In the genomic region with DNA sequence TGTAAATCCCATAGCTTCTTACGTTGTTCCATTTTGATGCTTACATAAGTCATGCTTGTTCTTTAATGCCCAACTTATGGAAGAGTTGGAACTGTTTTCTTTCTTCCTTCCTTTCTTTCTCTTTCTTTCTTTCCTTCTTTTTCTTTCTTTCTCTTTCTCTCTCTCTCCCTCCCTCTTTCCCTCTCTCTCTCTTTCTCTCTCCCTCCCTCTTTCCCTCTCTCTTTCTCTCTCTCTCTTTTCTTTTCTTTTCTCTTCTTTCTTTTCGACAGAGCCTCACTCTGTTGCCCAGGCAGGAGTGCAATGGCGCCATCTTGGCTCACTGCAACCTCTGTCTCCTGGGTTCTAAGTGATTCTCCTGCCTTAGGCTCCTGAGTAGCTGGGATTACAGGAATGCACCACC, we compare ENCODE assay signal across 39 cellular contexts. TPM values are rescaled to one million over a fixed set of nuclear protein-coding genes. Genes with fewer than 3 reads are reported as not detected.
"Had no signal": no experiment of that assay in that cellular context is flagged by ENCODE, and none has a peak within 500 bp of the region (broad histone marks: within the 10 kb centered on the region; RNA-seq: fewer than 3 reads in every experiment).

No MANE protein-coding gene starts in this region.

- ATAC-seq: activated CD4-positive, alpha-beta T cell treated with anti-CD3 and anti-CD28 coated beads for 36 hours; activated CD8-positive, alpha-beta memory T cell treated with anti-CD3 and anti-CD28 coated beads, Interleukin-2, amount 10 ng/mL, durations not matched to agents 7 days and 5 days; activated CD8-positive, alpha-beta T cell treated with anti-CD3 and anti-CD28 coated beads, Interleukin-2, amount 10 ng/mL, durations not matched to agents 7 days and 5 days; activated T-cell treated with anti-CD3 and anti-CD28 coated beads, Interleukin-2, amount 50 U/mL, for 72 hours; effector memory CD8-positive, alpha-beta T cell; gastroesophageal sphincter; heart right ventricle had no signal

- H3K27ac Mint-ChIP-seq: activated B cell treated with CpG ODN at 0.5 μM for 24 hours; activated CD4-positive, alpha-beta memory T cell treated with anti-CD3 and anti-CD28 coated beads for 36 hours; activated CD4-positive, alpha-beta T cell treated with anti-CD3 and anti-CD28 coated beads for 36 hours; activated CD4-positive, alpha-beta T cell treated with anti-CD3 and anti-CD28 coated beads, Interleukin-2, amount 10 ng/mL, durations not matched to agents 24 days and 14 days; activated CD8-positive, alpha-beta memory T cell treated with anti-CD3 and anti-CD28 coated beads, Interleukin-2, amount 10 ng/mL, durations not matched to agents 7 days and 5 days; activated CD8-positive, alpha-beta T cell treated with anti-CD3 and anti-CD28 coated beads, Interleukin-2, amount 10 ng/mL, durations not matched to agents 7 days and 5 days; activated naive CD8-positive, alpha-beta T cell; activated T-cell treated with anti-CD3 and anti-CD28 coated beads, Interleukin-2, amount 50 U/mL, for 72 hours; dendritic cell treated with granulocyte-macrophage colony-stimulating factor and Interleukin-4, amounts not matched to agents 40 ng/mL and 50 ng/mL, for 4 days; effector memory CD8-positive, alpha-beta T cell had no signal

- H3K9me3 ChIP-seq: esophagus squamous epithelium, gastroesophageal sphincter, heart right ventricle had no signal

- DNase-seq: activated B cell treated with CpG ODN at 0.5 μM for 24 hours; activated CD4-positive, alpha-beta memory T cell treated with anti-CD3 and anti-CD28 coated beads for 36 hours; activated CD4-positive, alpha-beta T cell treated with anti-CD3 and anti-CD28 coated beads for 36 hours; activated CD4-positive, alpha-beta T cell treated with anti-CD3 and anti-CD28 coated beads, Interleukin-2, amount 10 ng/mL, durations not matched to agents 24 days and 14 days; activated CD4-positive, CD25-positive, alpha-beta regulatory T cell treated with anti-CD3 and anti-CD28 coated beads, Interleukin-2, amount 50 U/mL, for 72 hours; activated CD8-positive, alpha-beta memory T cell treated with anti-CD3 and anti-CD28 coated beads, Interleukin-2, amount 10 ng/mL, durations not matched to agents 7 days and 5 days; activated CD8-positive, alpha-beta memory T cell treated with anti-CD3 and anti-CD28 coated beads, Interleukin-2, amount 50 U/mL, for 4 hours; activated CD8-positive, alpha-beta T cell treated with anti-CD3 and anti-CD28 coated beads, Interleukin-2, amount 10 ng/mL, durations not matched to agents 7 days and 5 days; activated gamma-delta T cell; activated naive CD4-positive, alpha-beta T cell; activated naive CD4-positive, alpha-beta T cell treated with anti-CD3 and anti-CD28 coated beads, Interleukin-2, amount 50 U/mL, for 16 hours; activated T-cell treated with anti-CD3 and anti-CD28 coated beads, Interleukin-2, amount 50 U/mL, for 1 hour; activated T-cell treated with anti-CD3 and anti-CD28 coated beads, Interleukin-2, amount 50 U/mL, for 72 hours; amniotic stem cell; anterior cingulate cortex; brain microvascular endothelial cell; effector CD4-positive, alpha-beta T cell; effector memory CD8-positive, alpha-beta T cell; esophagus squamous epithelium; foreskin melanocyte; heart right ventricle; T-helper 2 cell had no signal

- H3K36me3 Mint-ChIP-seq: activated CD4-positive, alpha-beta memory T cell treated with anti-CD3 and anti-CD28 coated beads for 36 hours; activated CD8-positive, alpha-beta memory T cell treated with anti-CD3 and anti-CD28 coated beads, Interleukin-2, amount 10 ng/mL, durations not matched to agents 7 days and 5 days; activated naive CD8-positive, alpha-beta T cell had no signal

- H3K4me3 Mint-ChIP-seq: activated B cell treated with CpG ODN at 0.5 μM for 24 hours; activated CD4-positive, alpha-beta memory T cell treated with anti-CD3 and anti-CD28 coated beads for 36 hours; activated CD4-positive, alpha-beta T cell treated with anti-CD3 and anti-CD28 coated beads for 36 hours; activated CD4-positive, alpha-beta T cell treated with anti-CD3 and anti-CD28 coated beads, Interleukin-2, amount 10 ng/mL, durations not matched to agents 24 days and 14 days; activated CD8-positive, alpha-beta memory T cell treated with anti-CD3 and anti-CD28 coated beads, Interleukin-2, amount 10 ng/mL, durations not matched to agents 7 days and 5 days; activated CD8-positive, alpha-beta T cell treated with anti-CD3 and anti-CD28 coated beads, Interleukin-2, amount 10 ng/mL, durations not matched to agents 7 days and 5 days; activated naive CD8-positive, alpha-beta T cell; activated T-cell treated with anti-CD3 and anti-CD28 coated beads, Interleukin-2, amount 50 U/mL, for 72 hours; central memory CD8-positive, alpha-beta T cell; dendritic cell treated with granulocyte-macrophage colony-stimulating factor and Interleukin-4, amounts not matched to agents 40 ng/mL and 50 ng/mL, for 4 days; effector memory CD8-positive, alpha-beta T cell had no signal

- H3K4me3 ChIP-seq: coronary artery, esophagus squamous epithelium, gastroesophageal sphincter, heart right ventricle had no signal

- H3K27ac ChIP-seq: brain microvascular endothelial cell, coronary artery, epithelial cell of prostate, esophagus squamous epithelium, gastroesophageal sphincter, heart right ventricle, VCaP had no signal

- H3K9me3 Mint-ChIP-seq: activated B cell treated with CpG ODN at 0.5 μM for 24 hours; activated CD4-positive, alpha-beta memory T cell treated with anti-CD3 and anti-CD28 coated beads for 36 hours; activated CD4-positive, alpha-beta T cell treated with anti-CD3 and anti-CD28 coated beads, Interleukin-2, amount 10 ng/mL, durations not matched to agents 24 days and 14 days; central memory CD8-positive, alpha-beta T cell; dendritic cell treated with granulocyte-macrophage colony-stimulating factor and Interleukin-4, amounts not matched to agents 40 ng/mL and 50 ng/mL, for 4 days; effector memory CD8-positive, alpha-beta T cell had no signal

- H3K27me3 Mint-ChIP-seq: activated CD4-positive, alpha-beta memory T cell treated with anti-CD3 and anti-CD28 coated beads for 36 hours had no signal

- FAIRE-seq: astrocyte, bronchial epithelial cell, endometrium had no signal

- H3K36me3 ChIP-seq: brain microvascular endothelial cell, esophagus squamous epithelium, gastroesophageal sphincter, heart right ventricle had no signal

RNA-seq across cellular contexts. Expression of a gene that starts 18.9 kb away (rescaled TPM):
- total RNA-seq: activated B cell treated with CpG ODN at 0.5 μM for 24 hours had no signal

RNA-seq across cellular contexts. Expression of a gene that starts 27.7 kb away (rescaled TPM):
- total RNA-seq: activated B cell treated with CpG ODN at 0.5 μM for 24 hours; activated CD4-positive, alpha-beta T cell treated with anti-CD3 and anti-CD28 coated beads, Interleukin-2, amount 10 ng/mL, durations not matched to agents 24 days and 14 days; activated CD8-positive, alpha-beta memory T cell treated with anti-CD3 and anti-CD28 coated beads for 36 hours; astrocyte; cardiac septum; cerebellum; endothelial cell of umbilical vein; gastroesophageal sphincter; glomerular endothelial cell; heart right ventricle had no signal
- polyA plus RNA-seq: endothelial cell of umbilical vein, fibroblast of lung had no signal

RNA-seq across cellular contexts. Expression of a gene that starts 58.8 kb away (rescaled TPM):
- total RNA-seq: endothelial cell of umbilical vein, fibroblast of lung, fibroblast of villous mesenchyme had no signal
- polyA plus RNA-seq: fibroblast of lung had no signal
